ENCODE assay signal across 9 cellular contexts in the genomic region with DNA sequence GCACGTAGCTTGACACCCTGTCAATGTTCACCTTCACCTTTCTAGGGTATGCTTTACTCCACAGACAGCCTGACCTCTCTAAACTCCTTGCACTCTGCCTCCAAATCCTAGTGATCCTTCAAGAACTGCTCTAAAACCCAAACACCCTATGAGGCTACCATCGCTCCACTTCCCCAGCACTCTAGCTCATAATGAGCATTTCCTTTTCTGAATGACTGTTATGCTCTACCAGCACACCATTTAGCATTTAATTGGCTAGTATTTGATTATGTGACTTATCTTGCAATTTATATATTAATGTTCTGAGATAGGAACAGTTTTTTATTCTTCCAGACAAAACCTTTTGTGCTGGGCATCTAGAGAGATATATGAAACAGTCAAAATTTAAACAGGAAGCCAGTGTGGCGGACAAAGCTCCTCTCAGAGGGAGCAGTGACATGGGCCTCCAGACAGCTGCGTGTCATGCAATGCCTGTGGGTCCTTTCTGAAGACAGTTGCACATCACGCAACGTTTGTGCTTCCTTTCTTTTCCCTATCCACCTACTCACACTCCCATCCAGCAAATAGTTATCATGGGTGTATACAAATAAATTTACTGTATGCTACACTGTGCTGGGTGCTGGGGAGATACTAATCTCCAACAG.
DNase-seq lines count a peak whose midpoint lies in the region; ATAC-seq, FAIRE-seq and TF ChIP-seq lines count a peak whose summit lies in the region.
"Had no signal": no experiment of that assay in that cellular context is flagged by ENCODE, and none has a peak within 500 bp of the region (broad histone marks: within the 10 kb centered on the region; RNA-seq: fewer than 3 reads in every experiment).

No MANE protein-coding gene starts in this region.

- H3K9me3 ChIP-seq in GM12878 (replicated peaks; ENCODE audit: control insufficient read depth, insufficient read depth, low read length) (no peaks in the 10 kb centered on the region), mammary epithelial cell (replicated peaks; ENCODE audit: insufficient read depth, low read length) (no peaks in the 10 kb centered on the region)

- no peak for TF ChIP-seq RAD21 in GM12878 (IDR thresholded peaks at IDR 0.05; ENCODE audit: insufficient read depth, low read depth, low read length)

- H4K20me1 ChIP-seq in GM12878 (ENCODE audit: control insufficient read depth, insufficient read depth) (no peaks in the 10 kb centered on the region), mammary epithelial cell (ENCODE audit: insufficient read depth, low read length) (no peaks in the 10 kb centered on the region)

- peak overlapping the region in 1 of 2 donors; percentile 0 for H3K27ac Mint-ChIP-seq in activated naive CD4-positive, alpha-beta T cell treated with anti-CD3 and anti-CD28 coated beads, Interleukin-2, amount 50 U/mL, for 72 hours

- peaks cover 15% of the 10 kb centered on the region for H3K79me2 ChIP-seq in GM12878 (ENCODE audit: control insufficient read depth, insufficient read depth, low read length)
- no peaks in the 10 kb centered on the region for H3K79me2 ChIP-seq in mammary epithelial cell (ENCODE audit: insufficient read depth, low read length)

- H3K9me3 Mint-ChIP-seq in activated naive CD4-positive, alpha-beta T cell treated with anti-CD3 and anti-CD28 coated beads, Interleukin-2, amount 50 U/mL, for 72 hours: no peaks in the 10 kb centered on the region

- in situ Hi-C loops in GM12878 (cut with MboI): loop anchor here (5.0 to 10.0 kb wide), 4 partner anchors 208 to 567 kb away; a partner anchor contains a TSS
- in situ Hi-C loops in mammary epithelial cell (cut with MboI; ENCODE audit: low sequenced_read_pairs in 2 of 2): loop anchor here in 1 of 2 donors (25.0 kb wide), 1 partner anchor 202 kb away; a partner anchor contains a TSS

- TF ChIP-seq CTCF in GM12878 (IDR thresholded peaks at IDR 0.05 in 2 of 3, conservative IDR thresholded peaks at IDR 0.05 in 1 of 3; ENCODE audit: control insufficient read depth in 2 of 3, extremely low read depth in 1 of 3, insufficient read depth in 1 of 3, low read depth in 3 of 3, low read length in 3 of 3) (no peak), mammary epithelial cell (conservative IDR thresholded peaks at IDR 0.05 in 1 of 2, IDR thresholded peaks at IDR 0.05 in 1 of 2; ENCODE audit: extremely low read depth in 1 of 2, insufficient read depth in 1 of 2, low read depth in 1 of 2, low read length in 2 of 2) (no peak)

- 17% methylated on average over 6 of the region's 6 CpGs for WGBS in GM12878 (ENCODE audit: insufficient coverage, insufficient replicate concordance, low lambda C conversion rate, missing lambda C conversion rate)
- 90% methylated on average over 6 of the region's 6 CpGs for WGBS in mammary epithelial cell (ENCODE audit: low coverage, missing lambda C conversion rate)

- SMC1A ChIA-PET in GM12878 (lab: Charles Lee; ENCODE audit: uncharacterized antibody, unreplicated experiment): interaction anchor here (1.2 to 5.3 kb wide), 14 partner anchors 9 to 214 kb away, joined by 3 to 56 read pairs (median 6); a partner anchor contains a TSS

- DNase-seq in GM12878 (ENCODE audit: low read depth, low spot score) (no peak), frontal cortex (ENCODE audit: low spot score in 2 of 2) (no peak), mammary epithelial cell (no peak)
- no peak for DNase-seq in activated naive CD4-positive, alpha-beta T cell treated with anti-CD3 and anti-CD28 coated beads, Interleukin-2, amount 50 U/mL, for 72 hours (ENCODE audit: low spot score in 2 of 2)
- DNase-seq in activated naive CD4-positive, alpha-beta T cell treated with anti-CD3 and anti-CD28 coated beads, Interleukin-2, amount 50 U/mL, for 16 hours: no peak
- DNase-seq: DND-41 had no signal

- H3K27me3 ChIP-seq in GM12878 (replicated peaks in 1 of 2; ENCODE audit: control insufficient read depth in 2 of 2, insufficient read depth in 2 of 2, low read length in 1 of 2) (no peaks in the 10 kb centered on the region), mammary epithelial cell (ENCODE audit: insufficient read depth, low read length) (no peaks in the 10 kb centered on the region)

- peak overlapping the region; percentile 95 for H3K4me2 ChIP-seq in GM12878 (ENCODE audit: control insufficient read depth, insufficient read depth)
- H3K4me2 ChIP-seq in mammary epithelial cell (ENCODE audit: insufficient read depth, low read depth, low read length): no peak overlapping the region

- peak overlapping the region; percentile 99 for H3K27ac ChIP-seq in GM12878 (ENCODE audit: control insufficient read depth, insufficient read depth)
- no peak overlapping the region for H3K27ac ChIP-seq in mammary epithelial cell (ENCODE audit: insufficient read depth, low read depth, low read length)

- BruUV-seq in GM12878 (replicated peaks; lab: Mats Ljungman, UMichigan): TSS peak; percentile 77
- BruUV-seq in mammary epithelial cell (replicated peaks; lab: Mats Ljungman, UMichigan): no TSS peak

- peak; percentile 68 for FAIRE-seq in GM12878 (lab: Jason Lieb, UNC)
- no peak for FAIRE-seq in frontal cortex (lab: Jason Lieb, UNC)

- ATAC-seq in GM18519 (IDR thresholded peaks at IDR 0.05; ENCODE audit: low FRiP score, unreplicated experiment) (peak; percentile 32), GM21515 (IDR thresholded peaks at IDR 0.05; ENCODE audit: unreplicated experiment) (peak; percentile 45), HG03175 (IDR thresholded peaks at IDR 0.05; ENCODE audit: unreplicated experiment) (peak; percentile 51), GM12878 (peak; percentile 55)
- ATAC-seq in activated naive CD4-positive, alpha-beta T cell treated with anti-CD3 and anti-CD28 coated beads, Interleukin-2, amount 50 U/mL, for 72 hours: no peak

- TF ChIP-seq EP300 in GM12878 (IDR thresholded peaks at IDR 0.05; ENCODE audit: borderline replicate concordance in 1 of 2, control insufficient read depth in 1 of 2, low read depth in 2 of 2, low read length in 2 of 2): peak; percentile 58 to 66; a peak in 2 of 4 replicates

- intact Hi-C loops in GM12878 (cut with micrococcal nuclease; ENCODE audit: unreplicated experiment): loop anchor here (5.0 to 10.0 kb wide), 2 partner anchors 108 to 564 kb away; no protein-coding TSS in a partner anchor
- intact Hi-C loops in mammary epithelial cell (cut with micrococcal nuclease): loop anchor here (10.0 kb wide), 1 partner anchor 264 kb away; a partner anchor contains a TSS

- no peaks in the 10 kb centered on the region for H3K36me3 Mint-ChIP-seq in activated naive CD4-positive, alpha-beta T cell treated with anti-CD3 and anti-CD28 coated beads, Interleukin-2, amount 50 U/mL, for 72 hours

- H3K9ac ChIP-seq in GM12878 (ENCODE audit: control insufficient read depth, insufficient read depth, low read length) (peak overlapping the region; percentile 74), mammary epithelial cell (ENCODE audit: insufficient read depth, low read length) (no peak overlapping the region)

- H3K4me1 ChIP-seq in GM12878 (ENCODE audit: control insufficient read depth, insufficient read depth, low read length) (peaks cover 52% of the 10 kb centered on the region), mammary epithelial cell (ENCODE audit: insufficient read depth, low read length) (no peaks in the 10 kb centered on the region)

- POLR2A ChIA-PET in GM12878 (lab: Charles Lee): interaction anchor here (0.6 to 1.7 kb wide), 4 partner anchors 30 to 563 kb away, joined by 3 to 4 read pairs (median 4); no protein-coding TSS in a partner anchor

- H3K4me3 ChIP-seq in GM12878 (peak overlapping the region; percentile 35; the same call in 1 of the 2 replicates), mammary epithelial cell (replicated peaks in 1 of 3; ENCODE audit: insufficient read depth in 1 of 3, low read depth in 2 of 3, low read length in 3 of 3) (no peak overlapping the region)

- CTCF ChIA-PET in GM12878 (lab: Yijun Ruan, JAX) (interaction anchor here (0.9 to 3.4 kb wide), 7 partner anchors 23 to 212 kb away, joined by 4 to 25 read pairs (median 7); a partner anchor contains a TSS), mammary epithelial cell (lab: Charles Lee; ENCODE audit: low non-redundant PET) (no interaction called here)

- no peak for TF ChIP-seq POLR2A in GM12878 (IDR thresholded peaks at IDR 0.05; ENCODE audit: low read depth, low read length)

- dilution Hi-C loops in mammary epithelial cell (cut with HindIII; ENCODE audit: low sequenced_read_pairs): no loop called here

- H2AFZ ChIP-seq in GM12878 (ENCODE audit: control insufficient read depth, low read depth, low read length): peak overlapping the region; percentile 33
- no peak overlapping the region for H2AFZ ChIP-seq in mammary epithelial cell (ENCODE audit: low read depth, low read length)

- H3K36me3 ChIP-seq in GM12878 (ENCODE audit: control insufficient read depth in 2 of 2, insufficient read depth in 2 of 2, low read length in 1 of 2): peaks cover 2 to 3% of the 10 kb centered on the region in 2 experiments; a peak in 1 of 4 replicates
- H3K36me3 ChIP-seq in mammary epithelial cell (ENCODE audit: insufficient read depth, low read length): no peaks in the 10 kb centered on the region

- RAD21 ChIA-PET in GM12878 (lab: Charles Lee; ENCODE audit: unreplicated experiment): interaction anchor here (0.7 to 3.3 kb wide), 8 partner anchors 26 to 211 kb away, joined by 3 to 51 read pairs (median 16); a partner anchor contains a TSS

TF ChIP-seq in GM12878, 131 proteins besides CTCF, POLR2A, EP300 and RAD21 (continues in another document):
- no peak for TF ChIP-seq ZNF217 (IDR thresholded peaks at IDR 0.05)
- peak; percentile 64; the same call in 1 of the 2 replicates for TF ChIP-seq TCF12 (IDR thresholded peaks at IDR 0.05; ENCODE audit: low read depth, low read length)
- TF ChIP-seq TCF3 (IDR thresholded peaks at IDR 0.05; ENCODE audit: borderline replicate concordance, insufficient read depth, low read depth, low read length): 0 out of 2 replicates have a peak, but pooled peaks have one; percentile 32
- TF ChIP-seq JUNB (IDR thresholded peaks at IDR 0.05): 0 out of 2 replicates have a peak, but pooled peaks have one; percentile 8
- peak; percentile 52 for TF ChIP-seq SPI1 (IDR thresholded peaks at IDR 0.05; ENCODE audit: borderline replicate concordance, insufficient read depth, low read depth, low read length)
- 0 out of 2 replicates have a peak, but pooled peaks have one; percentile 14 for TF ChIP-seq FOXM1 (IDR thresholded peaks at IDR 0.05; ENCODE audit: low read depth, low read length)
- TF ChIP-seq PAX8 (IDR thresholded peaks at IDR 0.05): no peak

Comparison
In these comparisons a context has a peak if more than half of its experiments do, and no peak if none do; other contexts are left out.
1. ATAC-seq: peak in GM18519 (single experiment), GM21515 (single experiment), HG03175 (single experiment) and GM12878 (single experiment); none in activated naive CD4-positive, alpha-beta T cell treated with anti-CD3 and anti-CD28 coated beads, Interleukin-2, amount 50 U/mL, for 72 hours (0 of 2).